ENCODE assay signal across 20 cellular contexts in the genomic region with DNA sequence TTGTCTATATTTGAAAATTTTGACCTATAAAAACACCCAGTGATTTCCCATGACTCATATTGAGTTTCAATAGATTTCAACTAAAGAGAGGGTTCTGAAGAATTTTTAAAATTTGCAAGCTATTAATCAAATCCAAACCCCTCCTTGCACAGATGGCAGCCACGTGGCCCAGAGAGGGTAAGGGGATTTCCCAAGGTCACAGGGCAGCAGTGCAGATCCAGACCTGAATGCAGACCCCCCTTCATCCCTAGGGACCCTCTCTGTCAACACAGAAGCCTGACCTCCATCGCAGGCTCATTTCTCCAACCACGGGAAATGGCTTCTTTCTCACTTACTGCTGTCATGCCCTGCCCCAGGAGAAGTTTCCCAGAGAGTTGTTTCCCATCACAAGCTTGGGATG. TPM values are rescaled to one million over a fixed set of nuclear protein-coding genes. Genes with fewer than 3 reads are reported as not detected.
A peak's percentile ranks its signal among the peaks of the same experiment; 100 is the strongest.
DNase-seq lines count a peak whose midpoint lies in the region; ATAC-seq and TF ChIP-seq lines count a peak whose summit lies in the region.
"Had no signal": no experiment of that assay in that cellular context is flagged by ENCODE, and none has a peak within 500 bp of the region (broad histone marks: within the 10 kb centered on the region; RNA-seq: fewer than 3 reads in every experiment).

No MANE protein-coding gene starts in this region.

- peaks cover 13% of the 10 kb centered on the region for H3K27me3 Mint-ChIP-seq in activated CD4-positive, alpha-beta T cell treated with anti-CD3 and anti-CD28 coated beads for 36 hours
- H3K27me3 Mint-ChIP-seq in neural progenitor cell (ENCODE audit: insufficient read depth, low read depth) (peaks cover 15% of the 10 kb centered on the region), progenitor cell of endocrine pancreas (peaks cover 5% of the 10 kb centered on the region)
- H3K27me3 Mint-ChIP-seq in stimulated activated naive B cell treated with anti-CD40 and anti-IgM and Interleukin-4, amounts not matched to agents 10 μg/mL and 1 μg/mL and 100 μg/mL, for 72 hours = peaks cover 8% of the 10 kb centered on the region in 2 donors
- peaks cover 21% of the 10 kb centered on the region for H3K27me3 Mint-ChIP-seq in activated T-helper 17 cell treated with anti-CD3 and anti-CD28 coated beads, Interleukin-2, amount 50 U/mL, for 72 hours

- no peak overlapping the region for H3K4me3 Mint-ChIP-seq in activated CD4-positive, alpha-beta T cell treated with anti-CD3 and anti-CD28 coated beads for 36 hours
- H3K4me3 Mint-ChIP-seq in neural progenitor cell (no peak overlapping the region), progenitor cell of endocrine pancreas (ENCODE audit: low read depth) (no peak overlapping the region)
- H3K4me3 Mint-ChIP-seq in stimulated activated naive B cell treated with anti-CD40 and anti-IgM and Interleukin-4, amounts not matched to agents 10 μg/mL and 1 μg/mL and 100 μg/mL, for 72 hours = no peak overlapping the region
- H3K4me3 Mint-ChIP-seq in activated T-helper 17 cell treated with anti-CD3 and anti-CD28 coated beads, Interleukin-2, amount 50 U/mL, for 72 hours = no peak overlapping the region
- H3K4me3 Mint-ChIP-seq: CD8-positive, alpha-beta T cell had no signal

- no peaks in the 10 kb centered on the region for H3K36me3 Mint-ChIP-seq in activated CD4-positive, alpha-beta T cell treated with anti-CD3 and anti-CD28 coated beads for 36 hours (ENCODE audit: low read depth)
- no peaks in the 10 kb centered on the region for H3K36me3 Mint-ChIP-seq in neural progenitor cell
- no peaks in the 10 kb centered on the region for H3K36me3 Mint-ChIP-seq in stimulated activated naive B cell treated with anti-CD40 and anti-IgM and Interleukin-4, amounts not matched to agents 10 μg/mL and 1 μg/mL and 100 μg/mL, for 72 hours
- H3K36me3 Mint-ChIP-seq in activated T-helper 17 cell treated with anti-CD3 and anti-CD28 coated beads, Interleukin-2, amount 50 U/mL, for 72 hours (ENCODE audit: low read depth) = no peaks in the 10 kb centered on the region
- H3K36me3 Mint-ChIP-seq in progenitor cell of endocrine pancreas (ENCODE audit: insufficient read depth) = no peaks in the 10 kb centered on the region
- H3K36me3 Mint-ChIP-seq: CD8-positive, alpha-beta T cell had no signal

- H3K9ac ChIP-seq in OCI-LY3 (ENCODE audit: low read length) (no peak overlapping the region), neural progenitor cell (no peak overlapping the region)
- H3K9ac ChIP-seq: GM23248 had no signal

- no peaks in the 10 kb centered on the region for H3K36me3 ChIP-seq in OCI-LY3 (replicated peaks; ENCODE audit: low read depth, low read length)
- H3K36me3 ChIP-seq in neural progenitor cell = no peaks in the 10 kb centered on the region

- TF ChIP-seq CTCF in OCI-LY3 (IDR thresholded peaks at IDR 0.05; ENCODE audit: low read depth, low read length) (no peak), neural progenitor cell (IDR thresholded peaks at IDR 0.05) (no peak), progenitor cell of endocrine pancreas (IDR thresholded peaks at IDR 0.05; ENCODE audit: unreplicated experiment) (no peak)

- H3K4me1 ChIP-seq in OCI-LY3 (ENCODE audit: low read length) (peaks cover 18% of the 10 kb centered on the region), neural progenitor cell (peaks cover 30% of the 10 kb centered on the region)
- H3K4me1 ChIP-seq: A549 had no signal

- peak overlapping the region; percentile 28 for H3K27ac ChIP-seq in OCI-LY3 (ENCODE audit: low read length)
- H3K27ac ChIP-seq in neural progenitor cell = peak overlapping the region; percentile 43
- H3K27ac ChIP-seq: 22Rv1, A549, GM23248 had no signal

- peak; percentile 6 for DNase-seq in activated CD4-positive, alpha-beta T cell treated with anti-CD3 and anti-CD28 coated beads for 36 hours
- DNase-seq in activated CD4-positive, alpha-beta T cell treated with anti-CD3 and anti-CD28 coated beads, Interleukin-2, amount 50 U/mL, for 48 hours = no peak
- no peak for DNase-seq in neural progenitor cell (ENCODE audit: low spot score)
- DNase-seq in stimulated activated naive B cell treated with anti-CD40 and anti-IgM and Interleukin-4, amounts not matched to agents 10 μg/mL and 1 μg/mL and 100 μg/mL, for 72 hours = peak; percentile 5
- no peak for DNase-seq in cerebellum (ENCODE audit: low spot score)
- no peak for DNase-seq in progenitor cell of endocrine pancreas (ENCODE audit: low spot score, unreplicated experiment)
- DNase-seq: AML-193; Calu3; CD8-positive, alpha-beta T cell; DMS79 treated with DMSO at 0.1 percent for 48 hours; GF-D8; GM23248; HCEC 1CT had no signal

- no peaks in the 10 kb centered on the region for H3K4me1 Mint-ChIP-seq in activated CD4-positive, alpha-beta T cell treated with anti-CD3 and anti-CD28 coated beads for 36 hours
- H3K4me1 Mint-ChIP-seq in neural progenitor cell (peaks cover 24% of the 10 kb centered on the region), progenitor cell of endocrine pancreas (ENCODE audit: low read depth) (no peaks in the 10 kb centered on the region)
- H3K4me1 Mint-ChIP-seq in stimulated activated naive B cell treated with anti-CD40 and anti-IgM and Interleukin-4, amounts not matched to agents 10 μg/mL and 1 μg/mL and 100 μg/mL, for 72 hours = peaks cover 2 to 8% of the 10 kb centered on the region in 2 donors
- H3K4me1 Mint-ChIP-seq in activated T-helper 17 cell treated with anti-CD3 and anti-CD28 coated beads, Interleukin-2, amount 50 U/mL, for 72 hours = no peaks in the 10 kb centered on the region

- POLR2A ChIA-PET in activated CD4-positive, alpha-beta T cell treated with anti-CD3 and anti-CD28 coated beads for 36 hours (lab: Charles Lee) = no interaction called here

- H2AFZ ChIP-seq in OCI-LY3 (ENCODE audit: low read depth, low read length) (no peak overlapping the region), neural progenitor cell (replicated peaks) (peak overlapping the region; percentile 28)
- H2AFZ ChIP-seq: GM23248 had no signal

- CTCF ChIA-PET in activated CD4-positive, alpha-beta T cell treated with anti-CD3 and anti-CD28 coated beads for 36 hours (lab: Charles Lee) = interaction anchor here (0.5 kb wide), 1 partner anchor 193 kb away, joined by 3 read pairs; no protein-coding TSS in a partner anchor

- no peak overlapping the region for H3K4me3 ChIP-seq in OCI-LY3 (ENCODE audit: low read length)
- H3K4me3 ChIP-seq in neural progenitor cell = no peak overlapping the region
- H3K4me3 ChIP-seq: A549, GM12878, GM23248 had no signal

- ATAC-seq in activated CD4-positive, alpha-beta T cell treated with anti-CD3 and anti-CD28 coated beads for 36 hours = no peak
- ATAC-seq in stimulated activated naive B cell treated with anti-CD40 and anti-IgM and Interleukin-4, amounts not matched to agents 10 μg/mL and 1 μg/mL and 100 μg/mL, for 72 hours (replicated peaks) = peak; percentile 62 to 72
- no peak for ATAC-seq in activated T-helper 17 cell treated with anti-CD3 and anti-CD28 coated beads, Interleukin-2, amount 50 U/mL, for 72 hours (replicated peaks)
- ATAC-seq: A549; CD8-positive, alpha-beta T cell; GM12878 had no signal

- no peaks in the 10 kb centered on the region for H3K27me3 ChIP-seq in OCI-LY3 (ENCODE audit: low read depth, low read length)
- peaks cover 6% of the 10 kb centered on the region for H3K27me3 ChIP-seq in neural progenitor cell

- H3K4me2 ChIP-seq in OCI-LY3 (ENCODE audit: low read length) = no peak overlapping the region
- peak overlapping the region; percentile 49 for H3K4me2 ChIP-seq in neural progenitor cell
- H3K4me2 ChIP-seq: A549 had no signal

- intact Hi-C loops in activated CD4-positive, alpha-beta T cell treated with anti-CD3 and anti-CD28 coated beads for 36 hours (cut with DNase I, micrococcal nuclease) = no loop called here

- no peak overlapping the region for H3K27ac Mint-ChIP-seq in activated CD4-positive, alpha-beta T cell treated with anti-CD3 and anti-CD28 coated beads for 36 hours
- H3K27ac Mint-ChIP-seq in neural progenitor cell = no peak overlapping the region
- peak overlapping the region; percentile 14 for H3K27ac Mint-ChIP-seq in stimulated activated naive B cell treated with anti-CD40 and anti-IgM and Interleukin-4, amounts not matched to agents 10 μg/mL and 1 μg/mL and 100 μg/mL, for 72 hours
- H3K27ac Mint-ChIP-seq in activated T-helper 17 cell treated with anti-CD3 and anti-CD28 coated beads, Interleukin-2, amount 50 U/mL, for 72 hours = no peak overlapping the region
- no peak overlapping the region for H3K27ac Mint-ChIP-seq in progenitor cell of endocrine pancreas
- H3K27ac Mint-ChIP-seq: CD8-positive, alpha-beta T cell had no signal

- H3K79me2 ChIP-seq in OCI-LY3 (ENCODE audit: low read length) (no peaks in the 10 kb centered on the region), neural progenitor cell (ENCODE audit: low read depth) (no peaks in the 10 kb centered on the region)

- H3K9me3 ChIP-seq in OCI-LY3 (ENCODE audit: insufficient read depth, low read length) (peaks cover 20% of the 10 kb centered on the region; the same call in 1 of the 2 replicates), neural progenitor cell (ENCODE audit: low read depth) (no peaks in the 10 kb centered on the region)

- peaks cover 31% of the 10 kb centered on the region for H3F3A ChIP-seq in neural progenitor cell (ENCODE audit: low read depth)

- H3K9me3 Mint-ChIP-seq in activated CD4-positive, alpha-beta T cell treated with anti-CD3 and anti-CD28 coated beads for 36 hours (ENCODE audit: low read depth) = peaks cover 26% of the 10 kb centered on the region
- H3K9me3 Mint-ChIP-seq in neural progenitor cell (peaks cover 25% of the 10 kb centered on the region), progenitor cell of endocrine pancreas (ENCODE audit: low read depth) (peaks cover 10% of the 10 kb centered on the region)
- peaks cover 21 to 33% of the 10 kb centered on the region in 2 donors for H3K9me3 Mint-ChIP-seq in stimulated activated naive B cell treated with anti-CD40 and anti-IgM and Interleukin-4, amounts not matched to agents 10 μg/mL and 1 μg/mL and 100 μg/mL, for 72 hours
- peaks cover 8% of the 10 kb centered on the region for H3K9me3 Mint-ChIP-seq in activated T-helper 17 cell treated with anti-CD3 and anti-CD28 coated beads, Interleukin-2, amount 50 U/mL, for 72 hours

- H4K20me1 ChIP-seq in OCI-LY3 (ENCODE audit: insufficient read depth, low read length) (no peaks in the 10 kb centered on the region), neural progenitor cell (ENCODE audit: low read depth) (no peaks in the 10 kb centered on the region)

RNA-seq across cellular contexts. Expression of a gene that starts 24.7 kb away (rescaled TPM):
- not detected for total RNA-seq in activated CD4-positive, alpha-beta T cell treated with anti-CD3 and anti-CD28 coated beads for 36 hours
- not detected in 2 replicates for total RNA-seq in neural progenitor cell (ENCODE audit: low replicate concordance)
- 0.18 TPM for total RNA-seq in cerebellum
- not detected for total RNA-seq in activated T-helper 17 cell treated with anti-CD3 and anti-CD28 coated beads, Interleukin-2, amount 50 U/mL, for 72 hours
- total RNA-seq in progenitor cell of endocrine pancreas = not detected in 2 replicates
- total RNA-seq: Calu3; CD8-positive, alpha-beta T cell; GM12878; GM23248; H4; HT1080 had no signal

Comparison
In these comparisons a context has a peak if more than half of its experiments do, and no peak if none do; other contexts are left out.
1. DNase-seq: peak in activated CD4-positive, alpha-beta T cell treated with anti-CD3 and anti-CD28 coated beads for 36 hours (single experiment) and stimulated activated naive B cell treated with anti-CD40 and anti-IgM and Interleukin-4, amounts not matched to agents 10 μg/mL and 1 μg/mL and 100 μg/mL, for 72 hours (single experiment); none in activated CD4-positive, alpha-beta T cell treated with anti-CD3 and anti-CD28 coated beads, Interleukin-2, amount 50 U/mL, for 48 hours (0 of 2), neural progenitor cell (single experiment), cerebellum (single experiment) and progenitor cell of endocrine pancreas (single experiment).
2. ATAC-seq: peak in stimulated activated naive B cell treated with anti-CD40 and anti-IgM and Interleukin-4, amounts not matched to agents 10 μg/mL and 1 μg/mL and 100 μg/mL, for 72 hours (2 of 2); none in activated CD4-positive, alpha-beta T cell treated with anti-CD3 and anti-CD28 coated beads for 36 hours (single experiment) and activated T-helper 17 cell treated with anti-CD3 and anti-CD28 coated beads, Interleukin-2, amount 50 U/mL, for 72 hours (single experiment).